8 cellular contexts compared by ENCODE assay signal in genomic region chr3:188037116-188037718, GRCh38.
DNase-seq lines count a peak whose midpoint lies in the region; ATAC-seq and TF ChIP-seq lines count a peak whose summit lies in the region.

No MANE protein-coding gene starts in this region.

- H3K9me3 Mint-ChIP-seq in CD8-positive, alpha-beta T cell, result no peaks in the 10 kb centered on the region
- H3K9me3 Mint-ChIP-seq in naive thymus-derived CD8-positive, alpha-beta T cell, result peaks cover 0 to 3% (median 0%) of the 10 kb centered on the region in 9 donors

- no peak overlapping the region for H3K27ac Mint-ChIP-seq in CD8-positive, alpha-beta T cell
- peak overlapping the region in 2 of 10 donors; percentile 50 to 65 for H3K27ac Mint-ChIP-seq in naive thymus-derived CD8-positive, alpha-beta T cell

- ATAC-seq in RWPE2 (ENCODE audit: low read depth), result peak; percentile 64; the same call in 1 of the 3 replicates
- no peak for ATAC-seq in CD8-positive, alpha-beta T cell
- no peak for ATAC-seq in naive thymus-derived CD8-positive, alpha-beta T cell

- DNase-seq in ELR (ENCODE audit: low read depth), result peak; percentile 60
- no peak for DNase-seq in RWPE2 (ENCODE audit: low spot score)
- DNase-seq in fibroblast of villous mesenchyme (ENCODE audit: low read depth), result peak; percentile 58
- no peak for DNase-seq in iPS-NIHi11 (ENCODE audit: low spot score)
- DNase-seq in CD8-positive, alpha-beta T cell, result no peak
- DNase-seq in stimulated activated naive CD4-positive, alpha-beta T cell treated with Interleukin-2 at 50 U/mL for 16 hours (lab: John Stamatoyannopoulos, UW), result no peak
- no peak for DNase-seq in naive thymus-derived CD8-positive, alpha-beta T cell

- no peaks in the 10 kb centered on the region for H3K9me3 ChIP-seq in RWPE2 (ENCODE audit: severe bottlenecking)
- H3K9me3 ChIP-seq in CD8-positive, alpha-beta T cell (ENCODE audit: low read length), result no peaks in the 10 kb centered on the region

- intact Hi-C loops in CD8-positive, alpha-beta T cell (cut with DNase I, micrococcal nuclease), result no loop called here

- H3K36me3 Mint-ChIP-seq in CD8-positive, alpha-beta T cell, result no peaks in the 10 kb centered on the region
- peaks cover 0 to 5% (median 0%) of the 10 kb centered on the region in 3 donors for H3K36me3 Mint-ChIP-seq in naive thymus-derived CD8-positive, alpha-beta T cell

- CTCF ChIA-PET in CD8-positive, alpha-beta T cell (lab: Charles Lee), result no interaction called here

- H3K9ac ChIP-seq in rectal smooth muscle tissue (ENCODE audit: low read length), result no peak overlapping the region

- H3K4me3 Mint-ChIP-seq in CD8-positive, alpha-beta T cell, result no peak overlapping the region
- H3K4me3 Mint-ChIP-seq in naive thymus-derived CD8-positive, alpha-beta T cell, result no peak overlapping the region

- TF ChIP-seq CTCF in RWPE2 (IDR thresholded peaks at IDR 0.05; ENCODE audit: poor library complexity, severe bottlenecking), result peak; percentile 50
- peak; percentile 55 for TF ChIP-seq CTCF in fibroblast of villous mesenchyme (IDR thresholded peaks at IDR 0.05; ENCODE audit: insufficient read depth, low read depth, low read length)
- TF ChIP-seq CTCF in CD8-positive, alpha-beta T cell (IDR thresholded peaks at IDR 0.05), result no peak

- no peaks in the 10 kb centered on the region for H3K36me3 ChIP-seq in RWPE2 (ENCODE audit: low read depth)
- H3K36me3 ChIP-seq in rectal smooth muscle tissue (ENCODE audit: control insufficient read depth, insufficient read depth, low read length), result no peaks in the 10 kb centered on the region
- H3K36me3 ChIP-seq in CD8-positive, alpha-beta T cell (ENCODE audit: insufficient read depth, low read length), result no peaks in the 10 kb centered on the region

- H3K27ac ChIP-seq in RWPE2 (ENCODE audit: poor library complexity, severe bottlenecking) (no peak overlapping the region), rectal smooth muscle tissue (ENCODE audit: low read depth, low read length) (no peak overlapping the region)
- no peak overlapping the region for H3K27ac ChIP-seq in CD8-positive, alpha-beta T cell (ENCODE audit: low read depth, low read length)

- H3K27me3 ChIP-seq in RWPE2 (ENCODE audit: insufficient read depth, poor library complexity, severe bottlenecking) (no peaks in the 10 kb centered on the region), rectal smooth muscle tissue (ENCODE audit: control insufficient read depth, insufficient read depth, low read length) (no peaks in the 10 kb centered on the region)
- no peaks in the 10 kb centered on the region for H3K27me3 ChIP-seq in CD8-positive, alpha-beta T cell (ENCODE audit: insufficient read depth, low read length)

- H3K4me1 ChIP-seq in RWPE2 (ENCODE audit: insufficient read depth, poor library complexity, severe bottlenecking) (no peaks in the 10 kb centered on the region), rectal smooth muscle tissue (ENCODE audit: control insufficient read depth, insufficient read depth, low read length) (no peaks in the 10 kb centered on the region)
- no peaks in the 10 kb centered on the region for H3K4me1 ChIP-seq in CD8-positive, alpha-beta T cell (ENCODE audit: insufficient read depth, low read length)

- no peaks in the 10 kb centered on the region for H3K27me3 Mint-ChIP-seq in CD8-positive, alpha-beta T cell (ENCODE audit: low read depth)
- H3K27me3 Mint-ChIP-seq in naive thymus-derived CD8-positive, alpha-beta T cell, result peaks cover 0 to 2% (median 0%) of the 10 kb centered on the region in 5 donors

- peaks cover 3% of the 10 kb centered on the region for H3K4me1 Mint-ChIP-seq in CD8-positive, alpha-beta T cell (ENCODE audit: low read depth)
- peaks cover 0 to 18% (median 4%) of the 10 kb centered on the region in 4 donors for H3K4me1 Mint-ChIP-seq in naive thymus-derived CD8-positive, alpha-beta T cell

- H3K4me3 ChIP-seq in RWPE2 (ENCODE audit: severe bottlenecking) (no peak overlapping the region), fibroblast of villous mesenchyme (ENCODE audit: low read depth, low read length) (no peak overlapping the region), rectal smooth muscle tissue (ENCODE audit: low read length) (peak overlapping the region; percentile 25)
- H3K4me3 ChIP-seq in CD8-positive, alpha-beta T cell (ENCODE audit: low read depth, low read length), result no peak overlapping the region

- POLR2A ChIA-PET in CD8-positive, alpha-beta T cell (lab: Charles Lee), result no interaction called here
- POLR2A ChIA-PET in naive thymus-derived CD8-positive, alpha-beta T cell (lab: Charles Lee), result no interaction called here

Comparison
In these comparisons a context has a peak if more than half of its experiments do, and no peak if none do; other contexts are left out.
1. DNase-seq: peak in ELR (single experiment) and fibroblast of villous mesenchyme (single experiment); none in RWPE2 (single experiment), iPS-NIHi11 (single experiment), CD8-positive, alpha-beta T cell (0 of 7), stimulated activated naive CD4-positive, alpha-beta T cell treated with Interleukin-2 at 50 U/mL for 16 hours (single experiment) and naive thymus-derived CD8-positive, alpha-beta T cell (0 of 10).